26 cellular contexts compared by ENCODE assay signal in the genomic region with DNA sequence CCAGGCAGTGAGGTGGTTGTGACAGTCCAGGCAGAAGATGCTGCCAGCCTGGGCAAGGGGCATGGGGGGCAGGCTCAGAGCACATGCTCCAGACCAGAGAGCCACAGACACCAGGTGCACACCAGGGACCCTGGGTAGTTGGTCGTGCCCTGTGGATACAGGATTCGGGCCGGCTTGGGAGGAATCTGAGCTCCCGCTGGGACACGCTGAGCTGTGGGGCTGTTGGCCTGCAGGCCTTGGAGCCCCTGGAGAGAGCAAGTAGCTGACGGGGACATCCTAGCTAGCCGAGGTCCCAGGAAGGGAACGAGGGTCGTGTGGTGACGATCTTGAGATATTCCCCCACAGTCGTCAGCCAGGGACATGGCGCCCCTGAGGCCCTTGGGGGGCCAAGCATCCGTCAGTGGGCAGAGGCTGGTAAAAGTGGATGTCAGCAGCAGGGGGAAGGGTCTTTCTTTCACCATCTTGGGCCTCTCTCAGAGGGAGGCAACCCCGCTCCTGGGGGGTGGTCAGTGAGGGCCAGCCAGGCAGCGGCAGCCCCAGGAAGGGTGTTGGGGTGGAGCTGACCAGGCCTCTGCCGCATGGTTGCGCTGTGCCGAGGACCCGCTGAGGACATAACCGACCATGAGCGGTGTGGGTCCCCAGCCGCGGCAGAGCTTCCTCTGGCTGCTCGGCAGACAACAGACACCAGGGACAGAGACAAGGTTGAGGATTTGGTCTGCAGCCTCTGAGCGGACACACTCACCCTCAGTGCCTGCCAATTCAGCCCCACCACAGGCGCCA. TPM values are rescaled to one million over a fixed set of nuclear protein-coding genes. Genes with fewer than 3 reads are reported as not detected.
DNase-seq lines count a peak whose midpoint lies in the region; ATAC-seq, FAIRE-seq and TF ChIP-seq lines count a peak whose summit lies in the region.
"Had no signal": no experiment of that assay in that cellular context is flagged by ENCODE, and none has a peak within 500 bp of the region (broad histone marks: within the 10 kb centered on the region; RNA-seq: fewer than 3 reads in every experiment).

No MANE protein-coding gene starts in this region.

- H3K27me3 ChIP-seq in HepG2 (ENCODE audit: control insufficient read depth in 1 of 2, insufficient read depth in 2 of 2, low read length in 2 of 2) (peaks cover 8 to 88% of the 10 kb centered on the region in 2 experiments), right lobe of liver (no peaks in the 10 kb centered on the region), trophoblast cell (ENCODE audit: insufficient read depth, low read length) (no peaks in the 10 kb centered on the region), colonic mucosa (no peaks in the 10 kb centered on the region)
- H3K27me3 ChIP-seq: BLaER1 had no signal

- H3K23ac ChIP-seq in trophoblast cell (ENCODE audit: low read length), result no peak overlapping the region

- H3K4me2 ChIP-seq in HepG2 (ENCODE audit: low read depth, low read length), result no peak overlapping the region
- no peak overlapping the region for H3K4me2 ChIP-seq in trophoblast cell (ENCODE audit: low read length)
- H3K4me2 ChIP-seq: BLaER1 had no signal

- no peaks in the 10 kb centered on the region for H3K79me2 ChIP-seq in HepG2 (ENCODE audit: insufficient read depth, low read length)
- peaks cover 3% of the 10 kb centered on the region for H3K79me2 ChIP-seq in trophoblast cell (ENCODE audit: control insufficient read depth, insufficient read depth, low read length, poor library complexity)

- H3K4me1 ChIP-seq in HepG2 (ENCODE audit: insufficient read depth, low read length), result peaks cover 44% of the 10 kb centered on the region
- H3K4me1 ChIP-seq in right lobe of liver, result no peaks in the 10 kb centered on the region
- peaks cover 0 to 4% of the 10 kb centered on the region in 2 donors for H3K4me1 ChIP-seq in kidney (ENCODE audit: control insufficient read depth in 1 of 2, insufficient read depth in 1 of 2, low read depth in 1 of 2, low read length in 2 of 2)
- peaks cover 25 to 33% of the 10 kb centered on the region in 2 experiments for H3K4me1 ChIP-seq in trophoblast cell (ENCODE audit: control insufficient read depth in 1 of 2, insufficient read depth in 2 of 2, low read length in 2 of 2)
- no peaks in the 10 kb centered on the region for H3K4me1 ChIP-seq in colonic mucosa

- H3K27ac ChIP-seq in HepG2 (ENCODE audit: extremely low read length, insufficient read depth, low read length), result no peak overlapping the region
- no peak overlapping the region for H3K27ac ChIP-seq in right lobe of liver
- no peak overlapping the region for H3K27ac ChIP-seq in kidney (ENCODE audit: low read depth in 2 of 2, low read length in 2 of 2)
- no peak overlapping the region for H3K27ac ChIP-seq in trophoblast cell (ENCODE audit: low read depth, low read length)
- no peak overlapping the region for H3K27ac ChIP-seq in colonic mucosa
- H3K27ac ChIP-seq: 22Rv1, BLaER1, C4-2B had no signal

- H3K36me3 ChIP-seq in HepG2 (replicated peaks in 1 of 2; ENCODE audit: control insufficient read depth in 1 of 2, insufficient read depth in 2 of 2, low read length in 2 of 2) (no peaks in the 10 kb centered on the region), right lobe of liver (no peaks in the 10 kb centered on the region), kidney (ENCODE audit: control insufficient read depth in 1 of 2, insufficient read depth in 2 of 2, low read length in 2 of 2) (no peaks in the 10 kb centered on the region), trophoblast cell (ENCODE audit: control insufficient read depth in 1 of 2, insufficient read depth in 2 of 2, low read length in 2 of 2) (no peaks in the 10 kb centered on the region), colonic mucosa (no peaks in the 10 kb centered on the region)
- H3K36me3 ChIP-seq: BLaER1 had no signal

- H4K12ac ChIP-seq in trophoblast cell (ENCODE audit: low read depth, low read length), result no peak overlapping the region

- peak overlapping the region; percentile 51 for H3K27ac Mint-ChIP-seq in nephron progenitor cell
- H3K27ac Mint-ChIP-seq: B cell; CD4-positive, CD25-positive, alpha-beta regulatory T cell; CD8-positive, alpha-beta T cell had no signal

- H3K4me3 ChIP-seq in HepG2 (replicated peaks in 1 of 3; ENCODE audit: insufficient read depth in 1 of 3, low read depth in 2 of 3, low read length in 3 of 3) (no peak overlapping the region), right lobe of liver (no peak overlapping the region), kidney (ENCODE audit: low read length in 2 of 2) (no peak overlapping the region), trophoblast cell (ENCODE audit: low read depth, low read length) (no peak overlapping the region), colonic mucosa (no peak overlapping the region)
- H3K4me3 ChIP-seq: BLaER1, GM12878 had no signal

- no peak overlapping the region for H2AK5ac ChIP-seq in trophoblast cell (ENCODE audit: low read length)

- ATAC-seq in HepG2 (no peak), right lobe of liver (no peak), HG03432 (IDR thresholded peaks at IDR 0.05; ENCODE audit: unreplicated experiment) (no peak)
- ATAC-seq: CD8-positive, alpha-beta T cell; GM12878 had no signal

- in situ Hi-C loops in HepG2 (cut with HindIII; ENCODE audit: extremely low pct_ligation_motif_present, low pct_unique_long_range_greater_than_20kb), result no loop called here

- CTCF ChIA-PET in HepG2 (lab: Yijun Ruan, JAX; ENCODE audit: low intra/inter-chr PET ratio, low total read pairs), result no interaction called here

- H4K91ac ChIP-seq in trophoblast cell (ENCODE audit: low read depth, low read length), result no peak overlapping the region

- H2BK120ac ChIP-seq in trophoblast cell (ENCODE audit: insufficient read depth, low read length, poor library complexity), result no peak overlapping the region

- H3K27me3 Mint-ChIP-seq in nephron progenitor cell (ENCODE audit: low read depth, poor library complexity), result peaks cover 6% of the 10 kb centered on the region
- H3K27me3 Mint-ChIP-seq: B cell; CD4-positive, CD25-positive, alpha-beta regulatory T cell had no signal

- DNase-seq in HepG2 (ENCODE audit: low spot score) (no peak), right lobe of liver (no peak), kidney (peak; percentile 53), nephron progenitor cell (no peak), trophoblast cell (no peak), cerebellar nuclear complex (lab: John Stamatoyannopoulos, UW) (no peak), colonic mucosa (no peak)
- DNase-seq: Caco-2; CD4-positive, CD25-positive, alpha-beta regulatory T cell; DMS 273 treated with DMSO at 0.1 percent for 48 hours; DMS79; EL; GDM1; GOT3; H7; HCEC 1CT had no signal

- intact Hi-C loops in HepG2 (cut with micrococcal nuclease; ENCODE audit: unreplicated experiment) (no loop called here), right lobe of liver (cut with DNase I) (no loop called here), kidney (cut with DNase I) (no loop called here), colonic mucosa (cut with DNase I) (no loop called here)

- POLR2A ChIA-PET in HepG2 (lab: Yijun Ruan, JAX), result no interaction called here

- TF ChIP-seq POLR2A in HepG2 (IDR thresholded peaks at IDR 0.05; ENCODE audit: insufficient read depth in 1 of 2, low read depth in 2 of 2, low read length in 2 of 2) (no peak), right lobe of liver (IDR thresholded peaks at IDR 0.05) (no peak)

- H2AFZ ChIP-seq in HepG2 (ENCODE audit: low read length) (no peak overlapping the region), trophoblast cell (ENCODE audit: insufficient read depth, low read length, poor library complexity) (no peak overlapping the region)

- FAIRE-seq in HepG2 (lab: Jason Lieb, UNC), result no peak
- no peak for FAIRE-seq in kidney (lab: Jason Lieb, UNC)
- FAIRE-seq: A204.1, D721Med, GM12878, GM18507 had no signal

- H3K36me3 Mint-ChIP-seq in nephron progenitor cell (ENCODE audit: low read depth), result no peaks in the 10 kb centered on the region
- H3K36me3 Mint-ChIP-seq: CD8-positive, alpha-beta T cell had no signal

- TF ChIP-seq EP300 in HepG2 (IDR thresholded peaks at IDR 0.05; ENCODE audit: low read depth in 2 of 2, low read length in 2 of 2) (no peak), HepG2 (CRISPR knock-in tag; IDR thresholded peaks at IDR 0.05; ENCODE audit: borderline replicate concordance) (no peak)

- H4K8ac ChIP-seq in trophoblast cell (ENCODE audit: low read depth, low read length), result no peak overlapping the region

- peak overlapping the region; percentile 38 for H2BK12ac ChIP-seq in trophoblast cell (ENCODE audit: low read length)

- no peaks in the 10 kb centered on the region for H3K9me3 ChIP-seq in HepG2 (ENCODE audit: low read length)
- no peaks in the 10 kb centered on the region for H3K9me3 ChIP-seq in right lobe of liver
- H3K9me3 ChIP-seq in kidney (ENCODE audit: control insufficient read depth in 1 of 2, low read length in 2 of 2), result no peaks in the 10 kb centered on the region
- no peaks in the 10 kb centered on the region for H3K9me3 ChIP-seq in trophoblast cell (ENCODE audit: insufficient read depth, low read depth, low read length)
- H3K9me3 ChIP-seq in colonic mucosa, result no peaks in the 10 kb centered on the region
- H3K9me3 ChIP-seq: BLaER1, Caco-2 had no signal

- H3K79me1 ChIP-seq in trophoblast cell (ENCODE audit: low read length), result peaks cover 26% of the 10 kb centered on the region

- no peak overlapping the region for H3K4me3 Mint-ChIP-seq in nephron progenitor cell
- H3K4me3 Mint-ChIP-seq: B cell; CD8-positive, alpha-beta T cell had no signal

- no TSS peak for BruUV-seq in HepG2 (replicated peaks; lab: Mats Ljungman, UMichigan)

- H3K14ac ChIP-seq in trophoblast cell (ENCODE audit: low read length), result no peak overlapping the region

- no peak overlapping the region for H3K4ac ChIP-seq in trophoblast cell (ENCODE audit: low read depth, low read length)

- no peak overlapping the region for H3K18ac ChIP-seq in trophoblast cell (ENCODE audit: low read length)

- no peak overlapping the region for H3K9ac ChIP-seq in HepG2 (ENCODE audit: insufficient read depth, low read depth, low read length)
- no peak overlapping the region for H3K9ac ChIP-seq in kidney (ENCODE audit: low read length in 2 of 2)
- H3K9ac ChIP-seq in trophoblast cell (ENCODE audit: low read length), result no peak overlapping the region
- no peak overlapping the region for H3K9ac ChIP-seq in colonic mucosa (ENCODE audit: low read depth in 2 of 2, low read length in 2 of 2)
- H3K9ac ChIP-seq: BLaER1 had no signal

- 71% methylated on average over 8 of the region's 26 CpGs for WGBS in HepG2 (ENCODE audit: low lambda C conversion rate)
- WGBS in right lobe of liver (ENCODE audit: insufficient coverage, low coverage, low lambda C conversion rate, missing lambda C conversion rate), result 0% methylated on average over 1 of the region's 26 CpGs
- no CpG with 5 or more reads among the region's 26 CpGs for WGBS in trophoblast cell (ENCODE audit: extremely low coverage, insufficient coverage, insufficient read length)

- peaks cover 46% of the 10 kb centered on the region for H3K4me1 Mint-ChIP-seq in nephron progenitor cell
- H3K4me1 Mint-ChIP-seq: B cell had no signal

- no peak for TF ChIP-seq RAD21 in HepG2 (CRISPR knock-in tag; IDR thresholded peaks at IDR 0.05)

- TF ChIP-seq CTCF in HepG2 (CRISPR knock-in tag; IDR thresholded peaks at IDR 0.05) (no peak), right lobe of liver (IDR thresholded peaks at IDR 0.05) (no peak), kidney (IDR thresholded peaks at IDR 0.05; ENCODE audit: borderline replicate concordance, extremely low read depth, insufficient read depth) (no peak), nephron progenitor cell (IDR thresholded peaks at IDR 0.05) (no peak), colonic mucosa (IDR thresholded peaks at IDR 0.05) (no peak)

- H2BK5ac ChIP-seq in trophoblast cell (ENCODE audit: low read depth, low read length, poor library complexity), result no peak overlapping the region

- no peaks in the 10 kb centered on the region for H3K9me3 Mint-ChIP-seq in nephron progenitor cell
- H3K9me3 Mint-ChIP-seq: CD4-positive, CD25-positive, alpha-beta regulatory T cell; CD8-positive, alpha-beta T cell had no signal

- H4K20me1 ChIP-seq in HepG2 (ENCODE audit: insufficient read depth, low read length), result peaks cover 7% of the 10 kb centered on the region; the same call in 1 of the 2 replicates
- H4K20me1 ChIP-seq: BLaER1 had no signal

RNA-seq across cellular contexts. Expression of gene CDKN1C, which starts 44.0 kb away (rescaled TPM):
- total RNA-seq in HepG2 (2016; rRNA removed; fragmentation: Illumina TruSeq; extraction: Trizol) (not detected in 2 replicates), right lobe of liver (1 to 10 TPM; 2.2 to 8.0 (median 3.6) TPM), kidney (54.8 TPM), colonic mucosa (10 to 100 TPM; 10.9 to 18.2 TPM)
- not detected in 2 replicates for total RNA-seq in HepG2 (2016; cell fraction: cytosol; rRNA removed; fragmentation: Illumina TruSeq; extraction: Trizol; ENCODE audit: low read depth)
- total RNA-seq in HepG2 (2016; cell fraction: insoluble cytoplasmic fraction; rRNA removed; fragmentation: Illumina TruSeq; extraction: Trizol), result not detected in 2 replicates
- not detected in 2 replicates for total RNA-seq in HepG2 (2016; cell fraction: membrane; rRNA removed; fragmentation: Illumina TruSeq; extraction: Trizol)
- total RNA-seq in HepG2 (2016; cell fraction: nucleus; rRNA removed; fragmentation: Illumina TruSeq; extraction: Trizol), result not detected in 2 replicates
- polyA plus RNA-seq in HepG2 (2011; rRNA removed) (not detected in 2 replicates), kidney (ENCODE audit: insufficient read depth, low read depth, low replicate concordance) (192 TPM)
- polyA plus RNA-seq in HepG2 (2011; cell fraction: cytosol; rRNA removed), result not detected in 2 replicates
- polyA plus RNA-seq in HepG2 (2011; cell fraction: nucleus; rRNA removed), result 0.10 and 0.23 TPM in 2 replicates
- polyA plus RNA-seq in HepG2 (2012), result not detected in 2 replicates
- polyA plus RNA-seq in HepG2 (2016; cell fraction: cytosol; fragmentation: Illumina TruSeq; extraction: Trizol; ENCODE audit: low read depth), result not detected in 2 replicates
- polyA plus RNA-seq in HepG2 (2016; cell fraction: insoluble cytoplasmic fraction; fragmentation: Illumina TruSeq; extraction: Trizol; ENCODE audit: low read depth), result not detected in 2 replicates
- not detected in 2 replicates for polyA plus RNA-seq in HepG2 (2016; cell fraction: membrane; fragmentation: Illumina TruSeq; extraction: Trizol; ENCODE audit: low read depth)
- polyA plus RNA-seq in HepG2 (2016; cell fraction: nucleus; fragmentation: Illumina TruSeq; extraction: Trizol; ENCODE audit: insufficient read depth, low read depth), result not detected in 2 replicates
- 17.4 TPM in 1 of 2 replicates, not detected in the other for polyA minus RNA-seq in HepG2 (2011; rRNA and poly(A)+ RNA removed; ENCODE audit: low replicate concordance)
- polyA minus RNA-seq in HepG2 (2011; cell fraction: cytosol; rRNA and poly(A)+ RNA removed), result 0.30 and 0.70 TPM in 2 replicates
- polyA minus RNA-seq in HepG2 (2011; cell fraction: nucleus; rRNA and poly(A)+ RNA removed), result 0.52 TPM in 1 of 2 replicates, not detected in the other
- 604 and 638 TPM in 2 replicates for polyA plus RNA-seq in trophoblast cell (2013)
